ENCODE assay signal across 30 cellular contexts in genomic region chr13:49311816-49312215, GRCh38.
"Had no signal": no experiment of that assay in that cellular context is flagged by ENCODE, and none has a peak within 500 bp of the region (broad histone marks: within the 10 kb centered on the region; RNA-seq: fewer than 3 reads in every experiment).

No MANE protein-coding gene starts in this region.

- H3K4me3 ChIP-seq: ascending aorta, cardiac muscle cell had no signal

- H3K27me3 ChIP-seq: ascending aorta, cardiac muscle cell had no signal

- H3K36me3 ChIP-seq: WERI-Rb-1 had no signal

- DNase-seq: activated CD4-positive, alpha-beta memory T cell treated with anti-CD3 and anti-CD28 coated beads, Interleukin-2, amount 10 ng/mL, durations not matched to agents 7 days and 5 days; activated CD4-positive, alpha-beta T cell treated with anti-CD3 and anti-CD28 coated beads for 1 hour; activated CD4-positive, alpha-beta T cell treated with anti-CD3 and anti-CD28 coated beads for 36 hours; activated CD4-positive, alpha-beta T cell treated with anti-CD3 and anti-CD28 coated beads for 48 hours; activated CD4-positive, alpha-beta T cell treated with anti-CD3 and anti-CD28 coated beads, Interleukin-2, amount 10 ng/mL, durations not matched to agents 7 days and 5 days; activated CD4-positive, alpha-beta T cell treated with anti-CD3 and anti-CD28 coated beads, Interleukin-2, amount 50 U/mL, for 48 hours; activated CD4-positive, CD25-positive, alpha-beta regulatory T cell; activated CD8-positive, alpha-beta memory T cell treated with anti-CD3 and anti-CD28 coated beads for 24 hours; activated CD8-positive, alpha-beta memory T cell treated with anti-CD3 and anti-CD28 coated beads, Interleukin-2, amount 10 ng/mL, durations not matched to agents 7 days and 5 days; activated CD8-positive, alpha-beta memory T cell treated with anti-CD3 and anti-CD28 coated beads, Interleukin-2, amount 50 U/mL, for 48 hours; activated CD8-positive, alpha-beta T cell treated with anti-CD3 and anti-CD28 coated beads, Interleukin-2, amount 10 ng/mL, durations not matched to agents 7 days and 5 days; activated effector memory CD4-positive, alpha-beta T cell treated with Interleukin-2 at 50 U/mL for 16 hours; activated gamma-delta T cell; activated naive CD4-positive, alpha-beta T cell treated with anti-CD3 and anti-CD28 coated beads, Interleukin-2, amount 10 ng/mL, durations not matched to agents 7 days and 5 days; activated naive CD4-positive, alpha-beta T cell treated with Interleukin-2 at 50 U/mL for 16 hours; activated naive CD8-positive, alpha-beta T cell treated with anti-CD3 and anti-CD28 coated beads, Interleukin-2, amount 10 ng/mL, durations not matched to agents 7 days and 5 days; activated naive CD8-positive, alpha-beta T cell treated with anti-CD3 and anti-CD28 coated beads, Interleukin-2, amount 50 U/mL, for 24 hours; activated T-cell treated with anti-CD3 and anti-CD28 coated beads, Interleukin-2, amount 50 U/mL, for 24 hours; activated T-cell treated with anti-CD3 and anti-CD28 coated beads, Interleukin-2, amount 50 U/mL, for 48 hours; amygdala; anterior cingulate cortex; caudate nucleus; cerebellar nuclear complex; T-helper 2 cell; T-helper 9 cell; WERI-Rb-1 had no signal

- H3K9me3 ChIP-seq: ascending aorta had no signal

- H3K27ac ChIP-seq: cardiac muscle cell, WERI-Rb-1 had no signal

- ATAC-seq: activated CD4-positive, alpha-beta T cell treated with anti-CD3 and anti-CD28 coated beads for 36 hours; activated CD4-positive, CD25-positive, alpha-beta regulatory T cell treated with anti-CD3 and anti-CD28 coated beads, Interleukin-2, amount 50 U/mL, for 24 hours; activated CD8-positive, alpha-beta memory T cell treated with anti-CD3 and anti-CD28 coated beads, Interleukin-2, amount 10 ng/mL, durations not matched to agents 7 days and 5 days; activated CD8-positive, alpha-beta T cell treated with anti-CD3 and anti-CD28 coated beads, Interleukin-2, amount 10 ng/mL, durations not matched to agents 7 days and 5 days; activated naive CD8-positive, alpha-beta T cell treated with anti-CD3 and anti-CD28 coated beads, Interleukin-2, amount 50 U/mL, for 24 hours; WTC11 had no signal
